ENCODE assay signal across 18 cellular contexts in genomic region chr2:13572466-13572865, GRCh38.
"Had no signal": no experiment of that assay in that cellular context is flagged by ENCODE, and none has a peak within 500 bp of the region (broad histone marks: within the 10 kb centered on the region; RNA-seq: fewer than 3 reads in every experiment).

No MANE protein-coding gene starts in this region.

- H3K36me3 Mint-ChIP-seq: naive B cell had no signal

- FAIRE-seq: bronchial epithelial cell, pancreas had no signal

- H3K9me3 ChIP-seq: mucosa of descending colon, pancreas, sigmoid colon had no signal

- H3K4me1 Mint-ChIP-seq: naive B cell, T-helper 17 cell had no signal

- H3K4me3 Mint-ChIP-seq: activated T-cell treated with anti-CD3 and anti-CD28 coated beads, Interleukin-2, amount 50 U/mL, for 72 hours; T-helper 17 cell had no signal

- H3K27ac Mint-ChIP-seq: activated T-cell treated with anti-CD3 and anti-CD28 coated beads, Interleukin-2, amount 50 U/mL, for 72 hours; naive B cell; T-helper 17 cell had no signal

- ATAC-seq: activated T-cell treated with anti-CD3 and anti-CD28 coated beads, Interleukin-2, amount 50 U/mL, for 72 hours; esophagus mucosa; mucosa of descending colon; pancreas; T-helper 17 cell had no signal

- H3K27me3 ChIP-seq: pancreas, sigmoid colon had no signal

- H3K4me1 ChIP-seq: sigmoid colon had no signal

- H3K27ac ChIP-seq: pancreas, sigmoid colon had no signal

- DNase-seq: activated CD4-positive, alpha-beta T cell treated with anti-CD3 and anti-CD28 coated beads, Interleukin-2, amount 50 U/mL, for 4 hours; activated effector memory CD4-positive, alpha-beta T cell treated with anti-CD3 and anti-CD28 coated beads, Interleukin-2, amount 50 U/mL, for 16 hours; activated naive CD4-positive, alpha-beta T cell treated with anti-CD3 and anti-CD28 coated beads, Interleukin-2, amount 50 U/mL, for 16 hours; activated T-cell treated with anti-CD3 and anti-CD28 coated beads, Interleukin-2, amount 50 U/mL, for 72 hours; aorta; cerebellar nuclear complex; cortex of kidney; effector CD4-positive, alpha-beta T cell; mesenchymal stem cell; mucosa of descending colon; naive B cell; pancreas; sigmoid colon; stimulated activated CD8-positive, alpha-beta memory T cell treated with anti-CD3 and anti-CD28 coated beads, Interleukin-4, amount 100 ng/mL, for 48 hours; stimulated activated naive CD4-positive, alpha-beta T cell; T-helper 17 cell had no signal

- H3K27me3 Mint-ChIP-seq: naive B cell, T-helper 17 cell had no signal

- H3K36me3 ChIP-seq: pancreas, sigmoid colon had no signal

- H3K4me3 ChIP-seq: mucosa of descending colon, pancreas, sigmoid colon had no signal
